In genomic region chr3:70108546-70108945, GRCh38 we compare ENCODE assay signal across 16 cellular contexts.
"Had no signal": no experiment of that assay in that cellular context is flagged by ENCODE, and none has a peak within 500 bp of the region (broad histone marks: within the 10 kb centered on the region; RNA-seq: fewer than 3 reads in every experiment).

No MANE protein-coding gene starts in this region.

- H3K9me3 Mint-ChIP-seq: dendritic cell treated with granulocyte-macrophage colony-stimulating factor and Interleukin-4, amounts not matched to agents 40 ng/mL and 50 ng/mL, for 4 days; endodermal cell; memory B cell had no signal

- H3K4me1 Mint-ChIP-seq: memory B cell had no signal

- H3K36me3 Mint-ChIP-seq: memory B cell had no signal

- DNase-seq: cortex of kidney; effector CD8-positive, alpha-beta T cell; effector memory CD8-positive, alpha-beta T cell; esophagus squamous epithelium; foreskin keratinocyte; heart right ventricle; left cardiac atrium; left lung; left ventricle myocardium superior; midbrain had no signal

- H3K27me3 Mint-ChIP-seq: effector memory CD8-positive, alpha-beta T cell had no signal

- ATAC-seq: effector memory CD8-positive, alpha-beta T cell; esophagus mucosa; foreskin keratinocyte; gastroesophageal sphincter; heart right ventricle; left cardiac atrium; left ventricle myocardium superior; lower lobe of right lung had no signal

- H3K4me3 Mint-ChIP-seq: dendritic cell treated with granulocyte-macrophage colony-stimulating factor and Interleukin-4, amounts not matched to agents 40 ng/mL and 50 ng/mL, for 4 days; effector memory CD8-positive, alpha-beta T cell; endodermal cell; memory B cell had no signal

- H3K27ac Mint-ChIP-seq: dendritic cell treated with granulocyte-macrophage colony-stimulating factor and Interleukin-4, amounts not matched to agents 40 ng/mL and 50 ng/mL, for 4 days; effector memory CD8-positive, alpha-beta T cell; endodermal cell; memory B cell had no signal
